Comparison of ENCODE assay signal across 29 cellular contexts in genomic region chr4:81116571-81116970, GRCh38.
"Had no signal": no experiment of that assay in that cellular context is flagged by ENCODE, and none has a peak within 500 bp of the region (broad histone marks: within the 10 kb centered on the region; RNA-seq: fewer than 3 reads in every experiment).

No MANE protein-coding gene starts in this region.

- ATAC-seq: left cardiac atrium; left lobe of liver; lower lobe of right lung; natural killer cell; psoas muscle; right lobe of liver; stimulated activated memory B cell treated with anti-CD40 and anti-IgM and Interleukin-4, amounts not matched to agents 10 μg/mL and 1 μg/mL and 100 μg/mL, for 72 hours; stimulated activated naive CD8-positive, alpha-beta T cell treated with anti-CD3 and anti-CD28 coated beads, Interleukin-15, amount 100 ng/mL, for 72 hours had no signal

- H3K9me3 ChIP-seq: lower lobe of right lung, neutrophil, psoas muscle, right atrium auricular region, right lobe of liver, tibial nerve, vagina had no signal

- H3K4me1 Mint-ChIP-seq: mesothelial cell of epicardium, naive B cell, natural killer cell, nephron progenitor cell, neural progenitor cell had no signal

- H3K4me1 ChIP-seq: lower lobe of right lung, neural progenitor cell, parathyroid adenoma, psoas muscle, right lobe of liver, tibial nerve, vagina had no signal

- H3K36me3 ChIP-seq: lower lobe of right lung, neural progenitor cell, neutrophil, right atrium auricular region, right lobe of liver, tibial nerve, vagina had no signal

- H3K27me3 ChIP-seq: neural progenitor cell, neutrophil, right atrium auricular region, right lobe of liver, tibial nerve, vagina had no signal

- H3K27ac Mint-ChIP-seq: mesothelial cell of epicardium; naive B cell; natural killer cell; nephron progenitor cell; neural progenitor cell; stimulated activated memory B cell treated with anti-CD40 and anti-IgM and Interleukin-4, amounts not matched to agents 10 μg/mL and 1 μg/mL and 100 μg/mL, for 72 hours; type B pancreatic cell had no signal

- DNase-seq: hippocampal formation; kidney glomerular epithelial cell; left cardiac atrium; lower lobe of right lung; mesendoderm; naive B cell; natural killer cell; nephron progenitor cell; occipital lobe; psoas muscle; right lobe of liver; stimulated activated CD4-positive, alpha-beta T cell treated with anti-CD3 and anti-CD28 coated beads, Interleukin-1b, Interleukin-23, amount 100 ng/mL, for 48 hours; stimulated activated CD4-positive, alpha-beta T cell treated with anti-CD3 and anti-CD28 coated beads, Interleukin-2, amount 100 ng/mL, for 48 hours; stimulated activated CD4-positive, alpha-beta T cell treated with anti-CD3 and anti-CD28 coated beads, Interleukin-4, amount 100 ng/mL, for 4 hours; stimulated activated CD8-positive, alpha-beta memory T cell treated with anti-CD3 and anti-CD28 coated beads, Interleukin-4, amount 100 ng/mL, for 48 hours; stimulated activated naive CD4-positive, alpha-beta T cell treated with Interleukin-2 at 50 U/mL for 16 hours; stimulated activated naive CD8-positive, alpha-beta T cell treated with anti-CD3 and anti-CD28 coated beads, Interleukin-15, amount 100 ng/mL, for 72 hours; substantia nigra had no signal

- H3K27me3 Mint-ChIP-seq: naive B cell; stimulated activated memory B cell treated with anti-CD40 and anti-IgM and Interleukin-4, amounts not matched to agents 10 μg/mL and 1 μg/mL and 100 μg/mL, for 72 hours; stimulated activated naive CD8-positive, alpha-beta T cell treated with anti-CD3 and anti-CD28 coated beads, Interleukin-15, amount 100 ng/mL, for 72 hours; type B pancreatic cell had no signal

- H3K4me3 Mint-ChIP-seq: mesothelial cell of epicardium; naive B cell; natural killer cell; nephron progenitor cell; neural progenitor cell; stimulated activated memory B cell treated with anti-CD40 and anti-IgM and Interleukin-4, amounts not matched to agents 10 μg/mL and 1 μg/mL and 100 μg/mL, for 72 hours; stimulated activated naive CD8-positive, alpha-beta T cell treated with anti-CD3 and anti-CD28 coated beads, Interleukin-15, amount 100 ng/mL, for 72 hours; type B pancreatic cell had no signal

- H3K4me3 ChIP-seq: lower lobe of right lung, neural progenitor cell, psoas muscle, right atrium auricular region, right lobe of liver, smooth muscle cell, tibial nerve, vagina had no signal

- H3K4me2 ChIP-seq: neural progenitor cell, smooth muscle cell had no signal

- H3K36me3 Mint-ChIP-seq: mesothelial cell of epicardium; naive B cell; natural killer cell; neural progenitor cell; stimulated activated memory B cell treated with anti-CD40 and anti-IgM and Interleukin-4, amounts not matched to agents 10 μg/mL and 1 μg/mL and 100 μg/mL, for 72 hours; type B pancreatic cell had no signal

- H3K27ac ChIP-seq: lower lobe of right lung, neural progenitor cell, neutrophil, parathyroid adenoma, psoas muscle, right atrium auricular region, right lobe of liver, tibial nerve, vagina had no signal

- H3K9me3 Mint-ChIP-seq: naive B cell; nephron progenitor cell; neural progenitor cell; stimulated activated memory B cell treated with anti-CD40 and anti-IgM and Interleukin-4, amounts not matched to agents 10 μg/mL and 1 μg/mL and 100 μg/mL, for 72 hours; stimulated activated naive CD8-positive, alpha-beta T cell treated with anti-CD3 and anti-CD28 coated beads, Interleukin-15, amount 100 ng/mL, for 72 hours had no signal

- H3K9ac ChIP-seq: neural progenitor cell, parathyroid adenoma had no signal

- H2AFZ ChIP-seq: neural progenitor cell, parathyroid adenoma had no signal

- H3K79me2 ChIP-seq: parathyroid adenoma had no signal
